In genomic region chr19:18109363-18109730, GRCh38 we compare ENCODE assay signal across 8 cellular contexts. TPM values are rescaled to one million over a fixed set of nuclear protein-coding genes. Genes with fewer than 3 reads are reported as not detected.
A peak's percentile ranks its signal among the peaks of the same experiment; 100 is the strongest.
DNase-seq lines count a peak whose midpoint lies in the region; ATAC-seq and TF ChIP-seq lines count a peak whose summit lies in the region.

No MANE protein-coding gene starts in this region.

- intact Hi-C loops in CD8-positive, alpha-beta T cell (cut with DNase I, micrococcal nuclease) = no loop called here
- intact Hi-C loops in esophagus squamous epithelium (cut with DNase I) = no loop called here

- H3K4me3 Mint-ChIP-seq in CD8-positive, alpha-beta T cell = peak overlapping the region; percentile 82
- H3K4me3 Mint-ChIP-seq in osteocyte (ENCODE audit: unreplicated experiment) = peak overlapping the region; percentile 53

- no peaks in the 10 kb centered on the region for H3K9me3 Mint-ChIP-seq in CD8-positive, alpha-beta T cell
- no peaks in the 10 kb centered on the region for H3K9me3 Mint-ChIP-seq in osteocyte (ENCODE audit: unreplicated experiment)

- H3K36me3 Mint-ChIP-seq in CD8-positive, alpha-beta T cell = peaks cover 5% of the 10 kb centered on the region
- no peaks in the 10 kb centered on the region for H3K36me3 Mint-ChIP-seq in osteocyte (ENCODE audit: unreplicated experiment)

- H3K27me3 ChIP-seq in CD8-positive, alpha-beta T cell (ENCODE audit: insufficient read depth, low read length) = no peaks in the 10 kb centered on the region
- H3K27me3 ChIP-seq in RWPE2 (ENCODE audit: insufficient read depth, poor library complexity, severe bottlenecking) = no peaks in the 10 kb centered on the region
- peaks cover 0 to 15% (median 0%) of the 10 kb centered on the region in 4 donors for H3K27me3 ChIP-seq in esophagus squamous epithelium

- peak overlapping the region; percentile 86 for H3K27ac Mint-ChIP-seq in CD8-positive, alpha-beta T cell
- H3K27ac Mint-ChIP-seq in osteocyte (ENCODE audit: unreplicated experiment) = peak overlapping the region; percentile 24

- CTCF ChIA-PET in CD8-positive, alpha-beta T cell (lab: Charles Lee) = interaction anchor here (0.6 to 3.2 kb wide), 12 partner anchors 8 to 143 kb away, joined by 3 to 12 read pairs (median 3); partner anchors contain the start of gene PIK3R2

- H3K27me3 Mint-ChIP-seq in CD8-positive, alpha-beta T cell (ENCODE audit: low read depth) = no peaks in the 10 kb centered on the region
- H3K27me3 Mint-ChIP-seq in osteocyte (ENCODE audit: unreplicated experiment) = peaks cover 6% of the 10 kb centered on the region

- TF ChIP-seq CTCF in CD8-positive, alpha-beta T cell (IDR thresholded peaks at IDR 0.05) = no peak
- TF ChIP-seq CTCF in RWPE2 (IDR thresholded peaks at IDR 0.05; ENCODE audit: poor library complexity, severe bottlenecking) = no peak
- no peak for TF ChIP-seq CTCF in esophagus squamous epithelium (IDR thresholded peaks at IDR 0.05)
- no peak for TF ChIP-seq CTCF in osteocyte (IDR thresholded peaks at IDR 0.05)

- POLR2A ChIA-PET in CD8-positive, alpha-beta T cell (lab: Charles Lee) = interaction anchor here (0.6 to 4.1 kb wide), 9 partner anchors 11 to 170 kb away, joined by 3 to 19 read pairs (median 8); partner anchors contain the start of genes IL12RB1, MAST3, MPV17L2 and PIK3R2

- peaks cover 23% of the 10 kb centered on the region for H3K4me1 Mint-ChIP-seq in CD8-positive, alpha-beta T cell (ENCODE audit: low read depth)
- H3K4me1 Mint-ChIP-seq in osteocyte (ENCODE audit: unreplicated experiment) = peaks cover 19% of the 10 kb centered on the region

- TF ChIP-seq POLR2A in esophagus squamous epithelium (IDR thresholded peaks at IDR 0.05) = no peak

- peaks cover 26% of the 10 kb centered on the region for H3K4me1 ChIP-seq in CD8-positive, alpha-beta T cell (ENCODE audit: insufficient read depth, low read length)
- no peaks in the 10 kb centered on the region for H3K4me1 ChIP-seq in RWPE2 (ENCODE audit: insufficient read depth, poor library complexity, severe bottlenecking)
- peaks cover 13 to 33% (median 26%) of the 10 kb centered on the region in 3 donors for H3K4me1 ChIP-seq in esophagus squamous epithelium

- 62 to 92% methylated on average over 2 to 11 of the region's 12 CpGs for WGBS in esophagus squamous epithelium, 2 donors

- H3K27ac ChIP-seq in CD8-positive, alpha-beta T cell (ENCODE audit: low read depth, low read length) = no peak overlapping the region
- no peak overlapping the region for H3K27ac ChIP-seq in RWPE2 (ENCODE audit: poor library complexity, severe bottlenecking)
- H3K27ac ChIP-seq in esophagus squamous epithelium = peak overlapping the region; percentile 41 to 64 (median 50)

- H3K36me3 ChIP-seq in CD8-positive, alpha-beta T cell (ENCODE audit: insufficient read depth, low read length) = no peaks in the 10 kb centered on the region
- H3K36me3 ChIP-seq in RWPE2 (ENCODE audit: low read depth) = peaks cover 6% of the 10 kb centered on the region; the same call in 1 of the 2 replicates
- no peaks in the 10 kb centered on the region for H3K36me3 ChIP-seq in esophagus squamous epithelium

- peak overlapping the region; percentile 74 for H3K4me3 ChIP-seq in CD8-positive, alpha-beta T cell (ENCODE audit: low read depth, low read length)
- H3K4me3 ChIP-seq in RWPE2 (ENCODE audit: severe bottlenecking) (peak overlapping the region; percentile 73), esophagus squamous epithelium (peak overlapping the region; percentile 46 to 76 (median 65))

- no peaks in the 10 kb centered on the region for H3K9me3 ChIP-seq in CD8-positive, alpha-beta T cell (ENCODE audit: low read length)
- no peaks in the 10 kb centered on the region for H3K9me3 ChIP-seq in RWPE2 (ENCODE audit: severe bottlenecking)
- H3K9me3 ChIP-seq in esophagus squamous epithelium = no peaks in the 10 kb centered on the region

- DNase-seq in CD8-positive, alpha-beta T cell = no peak
- DNase-seq in RWPE2 (ENCODE audit: low spot score) = no peak
- no peak for DNase-seq in esophagus squamous epithelium (lab: John Stamatoyannopoulos, UW)
- no peak for DNase-seq in osteocyte (ENCODE audit: extremely low spot score, unreplicated experiment)
- no peak for DNase-seq in T1000 (lab: John Stamatoyannopoulos, UW)
- DNase-seq in retina = no peak

- peak; percentile 15 for ATAC-seq in CD8-positive, alpha-beta T cell
- no peak for ATAC-seq in RWPE2 (ENCODE audit: low read depth)
- no peak for ATAC-seq in HG02798 (IDR thresholded peaks at IDR 0.05; ENCODE audit: poor library complexity, unreplicated experiment)
- no peak for ATAC-seq in GM21390 (IDR thresholded peaks at IDR 0.05; ENCODE audit: unreplicated experiment)

RNA-seq across cellular contexts. Expression of gene MAST3, which starts 11.8 kb away (rescaled TPM):
- 10 to 100 TPM; 13.7 to 15.2 TPM for total RNA-seq in CD8-positive, alpha-beta T cell
- total RNA-seq in esophagus squamous epithelium (1 to 10 TPM; 2.3 to 4.8 (median 4.1) TPM), osteocyte (7.6 and 8.0 TPM in 2 replicates)

RNA-seq across cellular contexts. Expression of gene IL12RB1, which starts 22.6 kb away (rescaled TPM):
- total RNA-seq in CD8-positive, alpha-beta T cell = 10 to 100 TPM; 22.7 to 25.6 TPM
- total RNA-seq in esophagus squamous epithelium = 1 to 10 TPM; 1.1 to 2.3 (median 1.9) TPM
- total RNA-seq in osteocyte = 0.50 and 0.51 TPM in 2 replicates

RNA-seq across cellular contexts. Expression of gene PIK3R2, which starts 43.6 kb away (rescaled TPM):
- total RNA-seq in CD8-positive, alpha-beta T cell = 1 to 10 TPM; 3.6 to 3.9 TPM
- total RNA-seq in esophagus squamous epithelium (10 to 100 TPM; 20.4 to 42.1 (median 29.1) TPM), osteocyte (67.2 and 68.1 TPM in 2 replicates)

Comparison
In these comparisons a context has a peak if more than half of its experiments do, and no peak if none do; other contexts are left out.
1. H3K27ac ChIP-seq: peak in esophagus squamous epithelium (4 of 4); none in CD8-positive, alpha-beta T cell (single experiment) and RWPE2 (single experiment).
2. RNA of gene IL12RB1, which starts 22.6 kb away (total RNA-seq): 22.7 to 25.6 TPM in CD8-positive, alpha-beta T cell; 1.1 to 2.3 TPM in esophagus squamous epithelium and 0.50 to 0.51 TPM in osteocyte; every median in the first group is over 4 times any median in the second.
3. RNA of gene PIK3R2, which starts 43.6 kb away (total RNA-seq): 67.2 to 68.1 TPM in osteocyte and 20.4 to 42.1 TPM in esophagus squamous epithelium; 3.6 to 3.9 TPM in CD8-positive, alpha-beta T cell; every median in the first group is over 4 times any median in the second.
4. Peak in every context shown above with its lines, with median percentiles within 50 percentile points of each other: H3K4me3 ChIP-seq.